17 cellular contexts compared by ENCODE assay signal in genomic region chr17:16888413-16889087, GRCh38.
"Had no signal": no experiment of that assay in that cellular context is flagged by ENCODE, and none has a peak within 500 bp of the region (broad histone marks: within the 10 kb centered on the region; RNA-seq: fewer than 3 reads in every experiment).

No MANE protein-coding gene starts in this region.

- H3K36me3 ChIP-seq: left lung, suprapubic skin had no signal

- H3K27ac ChIP-seq: epithelial cell of prostate, left lung, SK-N-MC, suprapubic skin had no signal

- ATAC-seq: activated CD8-positive, alpha-beta T cell treated with anti-CD3 and anti-CD28 coated beads for 36 hours; activated T-cell treated with anti-CD3 and anti-CD28 coated beads, Interleukin-2, amount 50 U/mL, for 72 hours; left lung; WTC11 had no signal

- H3K4me1 ChIP-seq: left lung, suprapubic skin had no signal

- DNase-seq: activated CD4-positive, alpha-beta T cell treated with anti-CD3 and anti-CD28 coated beads, Interleukin-2, amount 10 ng/mL, durations not matched to agents 24 days and 14 days; activated CD8-positive, alpha-beta memory T cell treated with anti-CD3 and anti-CD28 coated beads, Interleukin-2, amount 50 U/mL, for 4 hours; activated CD8-positive, alpha-beta T cell treated with anti-CD3 and anti-CD28 coated beads for 36 hours; activated naive CD8-positive, alpha-beta T cell treated with anti-CD3 and anti-CD28 coated beads for 36 hours; activated T-cell treated with anti-CD3 and anti-CD28 coated beads, Interleukin-2, amount 50 U/mL, for 72 hours; amniotic stem cell; caudate nucleus; endodermal cell; kidney; left lung; mammary epithelial cell; nephron progenitor cell; nucleus accumbens had no signal

- H3K4me3 ChIP-seq: left lung, SK-N-MC, suprapubic skin had no signal

- H3K9me3 ChIP-seq: left lung, suprapubic skin had no signal

- H3K27me3 ChIP-seq: left lung, suprapubic skin had no signal
